In the genomic region with DNA sequence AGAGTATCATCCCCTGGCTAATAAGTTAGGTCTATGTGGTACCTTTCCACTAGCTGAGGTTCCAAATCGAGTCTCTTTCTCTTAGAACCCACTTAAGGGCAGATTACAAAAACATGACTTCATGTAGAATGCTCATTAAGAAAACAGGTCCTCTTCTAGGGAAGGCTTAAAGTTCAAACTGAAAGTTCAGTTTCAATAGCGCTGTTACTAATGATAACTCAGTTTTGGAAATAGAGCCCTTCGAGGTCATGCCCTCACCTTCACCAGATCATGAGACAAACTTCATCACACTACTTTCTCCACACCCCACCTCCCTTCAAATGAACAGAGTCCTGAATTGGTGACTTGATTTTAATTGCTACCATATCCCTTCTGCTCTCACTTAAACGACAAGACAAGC, we compare ENCODE assay signal across 14 cellular contexts. TPM values are rescaled to one million over a fixed set of nuclear protein-coding genes. Genes with fewer than 3 reads are reported as not detected.
DNase-seq lines count a peak whose midpoint lies in the region; ATAC-seq and TF ChIP-seq lines count a peak whose summit lies in the region.
"Had no signal": no experiment of that assay in that cellular context is flagged by ENCODE, and none has a peak within 500 bp of the region (broad histone marks: within the 10 kb centered on the region; RNA-seq: fewer than 3 reads in every experiment).

No MANE protein-coding gene starts in this region.

- CTCF ChIA-PET in WTC11 (lab: Charles Lee): no interaction called here

- POLR2A ChIA-PET in WTC11 (lab: Charles Lee): no interaction called here

- H3K27ac Mint-ChIP-seq in WTC11: peak overlapping the region; percentile 4; the same call in 1 of the 2 replicates
- H3K27ac Mint-ChIP-seq: CD4-positive, alpha-beta memory T cell; H9; IgD-negative memory B cell had no signal

- H3K9me3 Mint-ChIP-seq in WTC11: no peaks in the 10 kb centered on the region
- H3K9me3 Mint-ChIP-seq: H9 had no signal

- TF ChIP-seq CTCF in GM12865 (IDR thresholded peaks at IDR 0.05; ENCODE audit: insufficient read depth, low read depth, low read length, missing control alignments): no peak
- no peak for TF ChIP-seq CTCF in WTC11 (IDR thresholded peaks at IDR 0.05)

- H3K27me3 Mint-ChIP-seq in WTC11 (ENCODE audit: low read depth): no peaks in the 10 kb centered on the region
- H3K27me3 Mint-ChIP-seq: CD4-positive, alpha-beta memory T cell; IgD-negative memory B cell had no signal

- H3K36me3 Mint-ChIP-seq in WTC11: no peaks in the 10 kb centered on the region
- H3K36me3 Mint-ChIP-seq: CD4-positive, alpha-beta memory T cell; IgD-negative memory B cell had no signal

- H3K4me3 Mint-ChIP-seq in WTC11: no peak overlapping the region
- H3K4me3 Mint-ChIP-seq: CD4-positive, alpha-beta memory T cell; H9; IgD-negative memory B cell had no signal

- ATAC-seq in HG02885 (IDR thresholded peaks at IDR 0.05; ENCODE audit: poor library complexity, unreplicated experiment) (peak; percentile 64), WTC11 (no peak), HG03571 (IDR thresholded peaks at IDR 0.05; ENCODE audit: unreplicated experiment) (no peak), GM21390 (IDR thresholded peaks at IDR 0.05; ENCODE audit: unreplicated experiment) (no peak)
- ATAC-seq: A549 had no signal

- peaks cover 5% of the 10 kb centered on the region for H3K4me1 Mint-ChIP-seq in WTC11
- H3K4me1 Mint-ChIP-seq: CD4-positive, alpha-beta memory T cell; IgD-negative memory B cell had no signal

- peak; percentile 49 for DNase-seq in GM12865 (ENCODE audit: low read depth)
- no peak for DNase-seq in WTC11 (ENCODE audit: low spot score)
- DNase-seq in DMS79 treated with DMSO at 0.1 percent for 48 hours (lab: John Stamatoyannopoulos, UW): no peak
- DNase-seq in HuH-7 (ENCODE audit: low spot score): no peak
- DNase-seq: BE2C; CD4-positive, alpha-beta memory T cell; GF-D8; GOT3; H9 had no signal

- H3K4me3 ChIP-seq in GM12865 (ENCODE audit: low read depth, low read length): no peak overlapping the region
- H3K4me3 ChIP-seq: A549 had no signal

TF ChIP-seq in WTC11, 78 proteins besides CTCF, POLR2A, EP300 and RAD21:
- TF ChIP-seq, protein P1, sequence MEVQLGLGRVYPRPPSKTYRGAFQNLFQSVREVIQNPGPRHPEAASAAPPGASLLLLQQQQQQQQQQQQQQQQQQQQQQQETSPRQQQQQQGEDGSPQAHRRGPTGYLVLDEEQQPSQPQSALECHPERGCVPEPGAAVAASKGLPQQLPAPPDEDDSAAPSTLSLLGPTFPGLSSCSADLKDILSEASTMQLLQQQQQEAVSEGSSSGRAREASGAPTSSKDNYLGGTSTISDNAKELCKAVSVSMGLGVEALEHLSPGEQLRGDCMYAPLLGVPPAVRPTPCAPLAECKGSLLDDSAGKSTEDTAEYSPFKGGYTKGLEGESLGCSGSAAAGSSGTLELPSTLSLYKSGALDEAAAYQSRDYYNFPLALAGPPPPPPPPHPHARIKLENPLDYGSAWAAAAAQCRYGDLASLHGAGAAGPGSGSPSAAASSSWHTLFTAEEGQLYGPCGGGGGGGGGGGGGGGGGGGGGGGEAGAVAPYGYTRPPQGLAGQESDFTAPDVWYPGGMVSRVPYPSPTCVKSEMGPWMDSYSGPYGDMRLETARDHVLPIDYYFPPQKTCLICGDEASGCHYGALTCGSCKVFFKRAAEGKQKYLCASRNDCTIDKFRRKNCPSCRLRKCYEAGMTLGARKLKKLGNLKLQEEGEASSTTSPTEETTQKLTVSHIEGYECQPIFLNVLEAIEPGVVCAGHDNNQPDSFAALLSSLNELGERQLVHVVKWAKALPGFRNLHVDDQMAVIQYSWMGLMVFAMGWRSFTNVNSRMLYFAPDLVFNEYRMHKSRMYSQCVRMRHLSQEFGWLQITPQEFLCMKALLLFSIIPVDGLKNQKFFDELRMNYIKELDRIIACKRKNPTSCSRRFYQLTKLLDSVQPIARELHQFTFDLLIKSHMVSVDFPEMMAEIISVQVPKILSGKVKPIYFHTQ (CRISPR knock-in tag; IDR thresholded peaks at IDR 0.05): no peak
- TF ChIP-seq FOXP1 (CRISPR knock-in tag; IDR thresholded peaks at IDR 0.05; ENCODE audit: borderline replicate concordance) (no peak), ATF1 (CRISPR knock-in tag; IDR thresholded peaks at IDR 0.05) (no peak), ESRRA (CRISPR knock-in tag; IDR thresholded peaks at IDR 0.05; ENCODE audit: borderline replicate concordance) (no peak), SOX15 (CRISPR knock-in tag; IDR thresholded peaks at IDR 0.05) (no peak)
- TF ChIP-seq, protein P2, sequence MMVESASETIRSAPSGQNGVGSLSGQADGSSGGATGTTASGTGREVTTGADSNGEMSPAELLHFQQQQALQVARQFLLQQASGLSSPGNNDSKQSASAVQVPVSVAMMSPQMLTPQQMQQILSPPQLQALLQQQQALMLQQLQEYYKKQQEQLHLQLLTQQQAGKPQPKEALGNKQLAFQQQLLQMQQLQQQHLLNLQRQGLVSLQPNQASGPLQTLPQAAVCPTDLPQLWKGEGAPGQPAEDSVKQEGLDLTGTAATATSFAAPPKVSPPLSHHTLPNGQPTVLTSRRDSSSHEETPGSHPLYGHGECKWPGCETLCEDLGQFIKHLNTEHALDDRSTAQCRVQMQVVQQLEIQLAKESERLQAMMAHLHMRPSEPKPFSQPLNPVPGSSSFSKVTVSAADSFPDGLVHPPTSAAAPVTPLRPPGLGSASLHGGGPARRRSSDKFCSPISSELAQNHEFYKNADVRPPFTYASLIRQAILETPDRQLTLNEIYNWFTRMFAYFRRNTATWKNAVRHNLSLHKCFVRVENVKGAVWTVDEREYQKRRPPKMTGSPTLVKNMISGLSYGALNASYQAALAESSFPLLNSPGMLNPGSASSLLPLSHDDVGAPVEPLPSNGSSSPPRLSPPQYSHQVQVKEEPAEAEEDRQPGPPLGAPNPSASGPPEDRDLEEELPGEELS (CRISPR knock-in tag; IDR thresholded peaks at IDR 0.05): no peak

RNA-seq across cellular contexts. Expression of a gene that starts 26.2 kb away (rescaled TPM):
- total RNA-seq in WTC11 (2021): 0.32 to 0.76 TPM (median 0.72 TPM) in 3 replicates
- total RNA-seq: CD4-positive, alpha-beta memory T cell had no signal
